8 cellular contexts compared by ENCODE assay signal in the genomic region with DNA sequence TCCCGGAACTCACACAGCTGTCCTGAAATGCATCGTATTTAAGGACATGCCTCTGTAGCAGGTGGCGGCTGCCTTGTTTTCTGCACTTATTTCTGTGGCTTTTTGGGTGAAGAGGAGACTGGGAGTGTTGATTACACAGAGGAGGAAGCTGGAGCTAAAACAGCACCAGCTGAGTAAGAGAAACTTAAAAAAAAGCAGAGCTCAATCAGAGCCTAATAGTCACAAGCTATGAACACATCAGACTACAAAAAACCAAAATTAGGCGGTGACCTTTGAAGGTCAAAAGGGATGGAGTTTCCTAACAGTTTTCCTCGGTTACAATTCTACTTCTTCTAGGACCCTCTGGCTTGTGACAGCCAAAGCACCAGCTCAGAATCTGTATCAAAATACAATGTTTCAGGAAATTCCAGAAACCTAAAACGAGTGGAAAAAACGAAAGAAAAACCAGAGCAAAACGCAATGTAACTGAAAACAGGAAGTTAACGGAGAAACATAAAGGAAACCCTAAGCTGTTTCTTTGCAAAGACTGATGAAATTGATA. TPM values are rescaled to one million over a fixed set of nuclear protein-coding genes. Genes with fewer than 3 reads are reported as not detected.
DNase-seq lines count a peak whose midpoint lies in the region; ATAC-seq and TF ChIP-seq lines count a peak whose summit lies in the region.

No MANE protein-coding gene starts in this region.

- no peaks in the 10 kb centered on the region for H3K27me3 ChIP-seq in thymus (ENCODE audit: control insufficient read depth, insufficient read depth)

- peak overlapping the region; percentile 81 for H3K27ac Mint-ChIP-seq in HFFc6

- peak overlapping the region; percentile 88 for H3K27ac ChIP-seq in thymus (ENCODE audit: low read depth)

- H3K4me3 Mint-ChIP-seq in HFFc6 = peak overlapping the region; percentile 90

- H3K9me3 ChIP-seq in thymus (ENCODE audit: control insufficient read depth) = no peaks in the 10 kb centered on the region

- H3K4me1 ChIP-seq in thymus (ENCODE audit: control insufficient read depth, insufficient read depth, low read length) = peaks cover 5% of the 10 kb centered on the region

- H3K36me3 Mint-ChIP-seq in HFFc6 (ENCODE audit: low read depth) = no peaks in the 10 kb centered on the region

- no peaks in the 10 kb centered on the region for H3K9me3 Mint-ChIP-seq in HFFc6

- DNase-seq in HFFc6 = no peak
- peak; percentile 79 for DNase-seq in OCI-M1 (lab: John Stamatoyannopoulos, UW)
- DNase-seq in fibroblast of villous mesenchyme (ENCODE audit: low read depth) = peak; percentile 31
- no peak for DNase-seq in left lobe of liver (ENCODE audit: low spot score)
- DNase-seq in SKM-1 (lab: John Stamatoyannopoulos, UW; ENCODE audit: unreplicated experiment) = no peak
- DNase-seq in SK-N-DZ (ENCODE audit: low spot score) = no peak

- no peaks in the 10 kb centered on the region for H3K36me3 ChIP-seq in thymus (ENCODE audit: control insufficient read depth, insufficient read depth)

- WGBS in thymus = 0% methylated on average over 9 of the region's 9 CpGs

- H3K4me1 Mint-ChIP-seq in HFFc6 (ENCODE audit: low read depth) = peaks cover 20% of the 10 kb centered on the region

- TF ChIP-seq CTCF in HFFc6 (IDR thresholded peaks at IDR 0.05) = no peak
- TF ChIP-seq CTCF in fibroblast of villous mesenchyme (IDR thresholded peaks at IDR 0.05; ENCODE audit: insufficient read depth, low read depth, low read length) = no peak

- H3K4me3 ChIP-seq in fibroblast of villous mesenchyme (ENCODE audit: low read depth, low read length) (peak overlapping the region; percentile 51), thymus (ENCODE audit: low read length) (peak overlapping the region; percentile 54)

- no peaks in the 10 kb centered on the region for H3K27me3 Mint-ChIP-seq in HFFc6 (ENCODE audit: insufficient read depth)

- peak; percentile 74 for ATAC-seq in GM18498 (IDR thresholded peaks at IDR 0.05; ENCODE audit: unreplicated experiment)
- no peak for ATAC-seq in left lobe of liver

RNA-seq across cellular contexts. Expression of gene PRKX, which starts 13.5 kb away (rescaled TPM):
- 10 to 100 TPM in 2 of 6 experiments, 1 to 10 TPM in 4; 8.2 to 12.2 (median 9.3) TPM for total RNA-seq in HFFc6 (2021; fragmentation: NEBNext Ultra II Directional; extraction: Animal tissue kit (Norgen Biotek cat#: 25700))
- total RNA-seq in fibroblast of villous mesenchyme = 7.1 and 14.7 TPM in 2 replicates
- polyA plus RNA-seq in thymus = 8.6 TPM
- 1.6 TPM for total RNA-seq in left lobe of liver
- 19.1 and 25.7 TPM in 2 replicates for polyA plus RNA-seq in SK-N-DZ (2014; cell fraction: cytosol; rRNA removed)
- polyA plus RNA-seq in SK-N-DZ (2014; cell fraction: nucleus; rRNA removed) = 10.1 and 17.3 TPM in 2 replicates

Comparison
In these comparisons a context has a peak if more than half of its experiments do, and no peak if none do; other contexts are left out.
1. DNase-seq: peak in OCI-M1 (single experiment) and fibroblast of villous mesenchyme (single experiment); none in HFFc6 (single experiment), left lobe of liver (single experiment), SKM-1 (single experiment) and SK-N-DZ (single experiment).